20 cellular contexts compared by ENCODE assay signal in genomic region chr1:115912116-115912515, GRCh38.
"Had no signal": no experiment of that assay in that cellular context is flagged by ENCODE, and none has a peak within 500 bp of the region (broad histone marks: within the 10 kb centered on the region; RNA-seq: fewer than 3 reads in every experiment).

No MANE protein-coding gene starts in this region.

- DNase-seq: activated CD4-positive, alpha-beta T cell treated with anti-CD3 and anti-CD28 coated beads, Interleukin-2, amount 10 ng/mL, durations not matched to agents 24 days and 14 days; activated CD4-positive, alpha-beta T cell treated with anti-CD3 and anti-CD28 coated beads, Interleukin-2, amount 50 U/mL, for 4 hours; activated CD8-positive, alpha-beta T cell treated with anti-CD3 and anti-CD28 coated beads for 36 hours; activated gamma-delta T cell; activated naive CD4-positive, alpha-beta T cell treated with Interleukin-2 at 50 U/mL for 16 hours; activated T-cell treated with anti-CD3 and anti-CD28 coated beads, Interleukin-2, amount 50 U/mL, for 1 hour; activated T-cell treated with anti-CD3 and anti-CD28 coated beads, Interleukin-2, amount 50 U/mL, for 72 hours; adrenal gland; body of pancreas; NCI-H187 treated with DMSO at 0.1 percent for 48 hours; NCI-H2081; NCI-H2227 treated with DMSO at 0.1 percent for 48 hours; NCI-H446 treated with DMSO at 0.1 percent for 48 hours; Right ventricle myocardium superior; SW 1271; T1000 had no signal

- H3K4me1 ChIP-seq: adrenal gland, body of pancreas, breast epithelium had no signal

- H3K4me1 Mint-ChIP-seq: activated CD4-positive, alpha-beta T cell treated with anti-CD3 and anti-CD28 coated beads, Interleukin-2, amount 10 ng/mL, durations not matched to agents 24 days and 14 days; activated naive CD4-positive, alpha-beta T cell treated with anti-CD3 and anti-CD28 coated beads, Interleukin-2, amount 50 U/mL, for 24 hours had no signal

- H3K4me3 ChIP-seq: adrenal gland, body of pancreas, breast epithelium, K562 had no signal

- H3K36me3 ChIP-seq: adrenal gland, breast epithelium had no signal

- H3K4me3 Mint-ChIP-seq: activated CD4-positive, alpha-beta T cell treated with anti-CD3 and anti-CD28 coated beads, Interleukin-2, amount 10 ng/mL, durations not matched to agents 24 days and 14 days; activated CD8-positive, alpha-beta T cell treated with anti-CD3 and anti-CD28 coated beads for 36 hours; activated naive CD4-positive, alpha-beta T cell treated with anti-CD3 and anti-CD28 coated beads, Interleukin-2, amount 50 U/mL, for 24 hours; activated T-cell treated with anti-CD3 and anti-CD28 coated beads, Interleukin-2, amount 50 U/mL, for 72 hours had no signal

- H3K27me3 ChIP-seq: adrenal gland, body of pancreas, breast epithelium had no signal

- H3K36me3 Mint-ChIP-seq: activated naive CD4-positive, alpha-beta T cell treated with anti-CD3 and anti-CD28 coated beads, Interleukin-2, amount 50 U/mL, for 24 hours had no signal

- H3K27ac ChIP-seq: adrenal gland, body of pancreas, breast epithelium had no signal

- H3K9me3 Mint-ChIP-seq: activated CD4-positive, alpha-beta T cell treated with anti-CD3 and anti-CD28 coated beads, Interleukin-2, amount 10 ng/mL, durations not matched to agents 24 days and 14 days; activated CD8-positive, alpha-beta T cell treated with anti-CD3 and anti-CD28 coated beads for 36 hours; activated naive CD4-positive, alpha-beta T cell treated with anti-CD3 and anti-CD28 coated beads, Interleukin-2, amount 50 U/mL, for 24 hours; activated T-cell treated with anti-CD3 and anti-CD28 coated beads, Interleukin-2, amount 50 U/mL, for 72 hours; activated T-helper 2 cell treated with anti-CD3 and anti-CD28 coated beads, Interferon-gamma antibody, Interleukin-2, Interleukin-4, amounts not matched to agents 10 μg/mL and 5 μg/mL and 100 μg/mL, durations not matched to agents 14 hours and 24 hours and 36 hours had no signal

- H3K27ac Mint-ChIP-seq: activated CD4-positive, alpha-beta T cell treated with anti-CD3 and anti-CD28 coated beads, Interleukin-2, amount 10 ng/mL, durations not matched to agents 24 days and 14 days; activated CD8-positive, alpha-beta T cell treated with anti-CD3 and anti-CD28 coated beads for 36 hours; activated naive CD4-positive, alpha-beta T cell treated with anti-CD3 and anti-CD28 coated beads, Interleukin-2, amount 50 U/mL, for 24 hours; activated T-cell treated with anti-CD3 and anti-CD28 coated beads, Interleukin-2, amount 50 U/mL, for 72 hours; activated T-helper 2 cell treated with anti-CD3 and anti-CD28 coated beads, Interferon-gamma antibody, Interleukin-2, Interleukin-4, amounts not matched to agents 10 μg/mL and 5 μg/mL and 100 μg/mL, durations not matched to agents 14 hours and 24 hours and 36 hours had no signal

- ATAC-seq: activated CD8-positive, alpha-beta T cell treated with anti-CD3 and anti-CD28 coated beads for 36 hours; activated T-cell treated with anti-CD3 and anti-CD28 coated beads, Interleukin-2, amount 50 U/mL, for 72 hours; body of pancreas; K562 had no signal

- H3K9me3 ChIP-seq: adrenal gland, body of pancreas, breast epithelium had no signal
